ENCODE assay signal across 11 cellular contexts in the genomic region with DNA sequence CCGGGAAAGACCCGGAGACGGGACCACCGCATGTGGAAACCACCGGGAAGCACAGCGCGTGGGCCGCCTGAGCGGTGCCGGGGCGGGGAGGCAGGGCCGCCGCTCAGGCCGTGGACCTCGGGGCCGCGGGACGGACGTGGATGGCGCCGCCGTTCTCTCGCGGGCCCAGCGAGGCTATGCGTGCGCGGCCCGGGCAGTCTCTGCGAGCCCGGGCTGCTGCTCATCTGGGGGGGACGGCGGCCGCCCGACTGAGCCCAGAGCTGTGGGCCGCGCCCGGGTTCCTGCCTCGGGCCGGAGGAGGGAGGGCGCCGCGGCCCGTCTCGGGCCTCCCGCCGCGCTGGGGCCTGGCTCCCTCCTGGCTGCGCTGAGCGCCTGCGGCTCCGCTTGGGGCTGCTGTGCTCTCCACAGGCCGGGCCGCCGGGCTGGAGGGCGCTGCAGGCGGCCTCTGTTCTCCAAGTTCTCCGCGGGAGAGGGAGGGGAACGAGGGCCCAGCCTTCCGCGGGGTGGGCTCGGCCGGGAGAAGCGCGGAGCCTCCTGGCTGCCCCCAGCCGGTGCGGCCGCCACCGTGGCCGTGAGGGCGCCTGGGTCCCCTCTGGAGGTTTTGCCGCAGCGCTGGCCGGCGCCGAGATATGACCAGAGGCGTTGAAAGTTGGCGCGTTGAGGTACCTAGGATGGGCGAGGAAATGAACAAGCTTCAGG. TPM values are rescaled to one million over a fixed set of nuclear protein-coding genes. Genes with fewer than 3 reads are reported as not detected.
A peak's percentile ranks its signal among the peaks of the same experiment; 100 is the strongest.
DNase-seq lines count a peak whose midpoint lies in the region; ATAC-seq and TF ChIP-seq lines count a peak whose summit lies in the region.
"Had no signal": no experiment of that assay in that cellular context is flagged by ENCODE, and none has a peak within 500 bp of the region (broad histone marks: within the 10 kb centered on the region; RNA-seq: fewer than 3 reads in every experiment).

No MANE protein-coding gene starts in this region.

- TF ChIP-seq POLR2A in gastroesophageal sphincter (IDR thresholded peaks at IDR 0.05) (no peak), suprapubic skin (IDR thresholded peaks at IDR 0.05) (no peak)

- H3K14ac ChIP-seq in mesenchymal stem cell (ENCODE audit: low read length in 2 of 2): peak overlapping the region in 1 of 2 experiments; percentile 71

- H2AFZ ChIP-seq in mesenchymal stem cell (ENCODE audit: low read depth, low read length) (peak overlapping the region; percentile 51), PC-9 (no peak overlapping the region)

- H3F3A ChIP-seq in PC-9 (ENCODE audit: insufficient read depth, low read depth): peaks cover 9% of the 10 kb centered on the region; the same call in 1 of the 2 replicates

- H3K23ac ChIP-seq in mesenchymal stem cell (ENCODE audit: low read length in 2 of 2): peak overlapping the region in 1 of 2 experiments; percentile 66

- ATAC-seq in gastroesophageal sphincter (peak; percentile 69), GM18909 (IDR thresholded peaks at IDR 0.05; ENCODE audit: poor library complexity, unreplicated experiment) (no peak)
- ATAC-seq: activated CD4-positive, CD25-positive, alpha-beta regulatory T cell treated with anti-CD3 and anti-CD28 coated beads, Interleukin-2, amount 50 U/mL, for 24 hours had no signal

- no peak overlapping the region for H3K4me2 ChIP-seq in mesenchymal stem cell (ENCODE audit: low read length, poor library complexity, severe bottlenecking)
- no peak overlapping the region for H3K4me2 ChIP-seq in PC-9

- H3K9me2 ChIP-seq in PC-9 (ENCODE audit: insufficient read depth): no peaks in the 10 kb centered on the region

- no peak for DNase-seq in ascending aorta (ENCODE audit: low spot score in 2 of 2)
- peak; percentile 33 for DNase-seq in mesenchymal stem cell
- DNase-seq in suprapubic skin (ENCODE audit: low spot score in 2 of 2): no peak
- no peak for DNase-seq in HCEC 1CT
- no peak for DNase-seq in PC-9
- DNase-seq in NCI-H146 (lab: John Stamatoyannopoulos, UW): no peak
- DNase-seq: DMS79 treated with DMSO at 0.1 percent for 48 hours, Karpas-422 had no signal

- CTCF ChIA-PET in PC-9 (lab: Charles Lee): interaction anchor here (0.6 kb wide), 1 partner anchor 26 kb away, joined by 6 read pairs; no protein-coding TSS in a partner anchor

- H3K9me3 ChIP-seq in ascending aorta (no peaks in the 10 kb centered on the region), gastroesophageal sphincter (no peaks in the 10 kb centered on the region), mesenchymal stem cell (ENCODE audit: control insufficient read depth, low read length) (no peaks in the 10 kb centered on the region), suprapubic skin (no peaks in the 10 kb centered on the region), PC-9 (ENCODE audit: insufficient read depth, low read depth) (no peaks in the 10 kb centered on the region)

- H3K27ac ChIP-seq in ascending aorta (no peak overlapping the region), gastroesophageal sphincter (peak overlapping the region in 2 of 4 donors; percentile 35 to 56), mesenchymal stem cell (ENCODE audit: low read length, poor library complexity, severe bottlenecking) (no peak overlapping the region), suprapubic skin (no peak overlapping the region), PC-9 (no peak overlapping the region)

- no TSS peak for BruUV-seq in PC-9 (replicated peaks; lab: Mats Ljungman, UMichigan)

- peak overlapping the region; percentile 25 for H4K91ac ChIP-seq in mesenchymal stem cell (ENCODE audit: low read length)

- H3K4me1 ChIP-seq in ascending aorta (peaks cover 0 to 8% of the 10 kb centered on the region in 2 donors), gastroesophageal sphincter (peaks cover 0 to 22% (median 0%) of the 10 kb centered on the region in 3 donors), mesenchymal stem cell (ENCODE audit: control insufficient read depth, insufficient read depth, low read depth, low read length) (peaks cover 9% of the 10 kb centered on the region), suprapubic skin (peaks cover 11% of the 10 kb centered on the region), PC-9 (replicated peaks; ENCODE audit: insufficient read depth) (no peaks in the 10 kb centered on the region)

- WGBS in gastroesophageal sphincter (ENCODE audit: low coverage in 1 of 2), 2 donors: no CpG with 5 or more reads among the region's 81 CpGs
- WGBS in mesenchymal stem cell: 35% methylated on average over 59 of the region's 81 CpGs
- WGBS in suprapubic skin: 81% methylated on average over 8 of the region's 81 CpGs

- H3K36me3 ChIP-seq in ascending aorta (peaks cover 26 to 35% of the 10 kb centered on the region in 2 donors), gastroesophageal sphincter (peaks cover 0 to 41% of the 10 kb centered on the region in 2 donors), mesenchymal stem cell (ENCODE audit: control insufficient read depth in 1 of 2, insufficient read depth in 2 of 2, low read depth in 1 of 2, low read length in 2 of 2) (peaks cover 28 to 58% of the 10 kb centered on the region in 2 experiments), suprapubic skin (peaks cover 34% of the 10 kb centered on the region), PC-9 (ENCODE audit: low read depth) (no peaks in the 10 kb centered on the region)

- H3K79me1 ChIP-seq in mesenchymal stem cell (replicated peaks; ENCODE audit: low read length, poor library complexity, severe bottlenecking): peaks cover 47% of the 10 kb centered on the region

- H2BK12ac ChIP-seq in mesenchymal stem cell (ENCODE audit: low read length in 2 of 2): no peak overlapping the region

- H2AK5ac ChIP-seq in mesenchymal stem cell (ENCODE audit: low read length, severe bottlenecking): no peak overlapping the region

- H2BK120ac ChIP-seq in mesenchymal stem cell (ENCODE audit: low read depth, low read length): no peak overlapping the region

- H3K18ac ChIP-seq in mesenchymal stem cell (ENCODE audit: low read depth in 1 of 2, low read length in 2 of 2): peak overlapping the region in 1 of 2 experiments; percentile 79

- H3K4me3 ChIP-seq in ascending aorta: peak overlapping the region; percentile 40 to 51
- H3K4me3 ChIP-seq in gastroesophageal sphincter: peak overlapping the region; percentile 18 to 51
- H3K4me3 ChIP-seq in mesenchymal stem cell (ENCODE audit: insufficient read depth in 1 of 2, low read depth in 1 of 2, low read length in 2 of 2): peak overlapping the region; percentile 20 to 41
- H3K4me3 ChIP-seq in suprapubic skin: peak overlapping the region; percentile 37
- no peak overlapping the region for H3K4me3 ChIP-seq in PC-9

- no peaks in the 10 kb centered on the region for H3K27me3 ChIP-seq in ascending aorta
- H3K27me3 ChIP-seq in gastroesophageal sphincter: no peaks in the 10 kb centered on the region
- H3K27me3 ChIP-seq in mesenchymal stem cell (ENCODE audit: control insufficient read depth in 1 of 2, insufficient read depth in 1 of 2, low read length in 2 of 2): no peaks in the 10 kb centered on the region
- no peaks in the 10 kb centered on the region for H3K27me3 ChIP-seq in suprapubic skin
- H3K27me3 ChIP-seq in PC-9 (ENCODE audit: insufficient read depth, low read depth): no peaks in the 10 kb centered on the region

- H2BK15ac ChIP-seq in mesenchymal stem cell (ENCODE audit: low read depth, poor library complexity, severe bottlenecking): no peak overlapping the region

- H3K9ac ChIP-seq in mesenchymal stem cell (ENCODE audit: low read length): peak overlapping the region; percentile 72

- H3K79me2 ChIP-seq in PC-9 (ENCODE audit: low read depth): no peaks in the 10 kb centered on the region

- no peak overlapping the region for H2BK5ac ChIP-seq in mesenchymal stem cell (ENCODE audit: low read depth, low read length, poor library complexity, severe bottlenecking)

- POLR2A ChIA-PET in PC-9 (lab: Charles Lee; ENCODE audit: unreplicated experiment): no interaction called here

- TF ChIP-seq EP300 in gastroesophageal sphincter (IDR thresholded peaks at IDR 0.05): no peak
- no peak for TF ChIP-seq EP300 in suprapubic skin (IDR thresholded peaks at IDR 0.05)

- H3K4ac ChIP-seq in mesenchymal stem cell (ENCODE audit: low read depth in 1 of 2, low read length in 2 of 2): peak overlapping the region; percentile 64 to 83

- peaks cover 16% of the 10 kb centered on the region for H4K20me1 ChIP-seq in PC-9 (ENCODE audit: insufficient read depth)

- no peak for TF ChIP-seq CTCF in ascending aorta (IDR thresholded peaks at IDR 0.05)
- TF ChIP-seq CTCF in gastroesophageal sphincter (IDR thresholded peaks at IDR 0.05): no peak
- no peak for TF ChIP-seq CTCF in suprapubic skin (IDR thresholded peaks at IDR 0.05)
- no peak for TF ChIP-seq CTCF in PC-9 (conservative IDR thresholded peaks at IDR 0.05)

- intact Hi-C loops in ascending aorta (cut with DNase I): no loop called here
- intact Hi-C loops in PC-9 (cut with micrococcal nuclease; ENCODE audit: unreplicated experiment): no loop called here

- peak overlapping the region; percentile 78 for H4K8ac ChIP-seq in mesenchymal stem cell (ENCODE audit: low read length)

RNA-seq across cellular contexts. Expression of a gene that starts 13.7 kb away (rescaled TPM):
- 70.9 TPM for total RNA-seq in ascending aorta
- 100 to 1,000 TPM in 1 of 4 donors, 10 to 100 TPM in 3; 54.8 to 109 (median 71.2) TPM for total RNA-seq in gastroesophageal sphincter
- 74.0 TPM for polyA plus RNA-seq in mesenchymal stem cell (2013, experiment 1 of 2)
- 70.6 TPM for polyA plus RNA-seq in mesenchymal stem cell (2013, experiment 2 of 2)
- 10 to 100 TPM; 54.2 to 70.7 (median 61.0) TPM for total RNA-seq in suprapubic skin
- 116 and 136 TPM in 2 replicates for total RNA-seq in PC-9 (2021)

RNA-seq across cellular contexts. Expression of a gene that starts 20.8 kb away (rescaled TPM):
- total RNA-seq in ascending aorta (5.9 TPM), gastroesophageal sphincter (10 to 100 TPM in 1 of 4 donors, 1 to 10 TPM in 3; 2.5 to 10.9 (median 5.7) TPM), suprapubic skin (1 to 10 TPM; 1.6 to 3.1 (median 2.2) TPM), PC-9 (2021) (5.3 and 5.9 TPM in 2 replicates)
- polyA plus RNA-seq in mesenchymal stem cell (2013, experiment 1 of 2): 2.3 TPM
- polyA plus RNA-seq in mesenchymal stem cell (2013, experiment 2 of 2): 2.4 TPM

RNA-seq across cellular contexts. Expression of a gene that starts 25.3 kb away (rescaled TPM):
- total RNA-seq in ascending aorta: not detected
- total RNA-seq in gastroesophageal sphincter: 1 to 10 TPM in 3 of 4 donors, not detected in 1; 1.4 to 3.4 (median 2.0) TPM
- 3.2 TPM for polyA plus RNA-seq in mesenchymal stem cell (2013, experiment 1 of 2)
- polyA plus RNA-seq in mesenchymal stem cell (2013, experiment 2 of 2): 2.7 TPM
- total RNA-seq in suprapubic skin: 10 to 100 TPM in 1 of 4 donors, 1 to 10 TPM in 3; 1.1 to 10.3 (median 2.3) TPM
- 3.6 and 5.3 TPM in 2 replicates for total RNA-seq in PC-9 (2021)

RNA-seq across cellular contexts. Expression of a gene that starts 27.7 kb away (rescaled TPM):
- total RNA-seq in ascending aorta (108 TPM), gastroesophageal sphincter (10 to 100 TPM; 33.7 to 63.5 (median 43.7) TPM), suprapubic skin (10 to 100 TPM; 41.9 to 64.2 (median 46.6) TPM), PC-9 (2021) (112 and 114 TPM in 2 replicates)
- 179 TPM for polyA plus RNA-seq in mesenchymal stem cell (2013, experiment 1 of 2)
- 179 TPM for polyA plus RNA-seq in mesenchymal stem cell (2013, experiment 2 of 2)

RNA-seq across cellular contexts. Expression of a gene that starts 30.3 kb away (rescaled TPM):
- 10.9 TPM for total RNA-seq in ascending aorta
- total RNA-seq in gastroesophageal sphincter: 10 to 100 TPM; 33.0 to 51.5 (median 40.4) TPM
- polyA plus RNA-seq in mesenchymal stem cell (2013, experiment 1 of 2): 58.1 TPM
- 53.8 TPM for polyA plus RNA-seq in mesenchymal stem cell (2013, experiment 2 of 2)
- total RNA-seq in suprapubic skin: 100 to 1,000 TPM in 2 of 4 donors, 10 to 100 TPM in 2; 71.1 to 148 (median 115) TPM
- 83.6 and 124 TPM in 2 replicates for total RNA-seq in PC-9 (2021)
